In genomic region chr14:21233457-21234076, GRCh38 we compare ENCODE assay signal across 10 cellular contexts. TPM values are rescaled to one million over a fixed set of nuclear protein-coding genes. Genes with fewer than 3 reads are reported as not detected.
DNase-seq lines count a peak whose midpoint lies in the region; ATAC-seq and TF ChIP-seq lines count a peak whose summit lies in the region.
"Had no signal": no experiment of that assay in that cellular context is flagged by ENCODE, and none has a peak within 500 bp of the region (broad histone marks: within the 10 kb centered on the region; RNA-seq: fewer than 3 reads in every experiment).

No MANE protein-coding gene starts in this region.

- H3K27ac Mint-ChIP-seq in MCF 10A (ENCODE audit: low read depth, unreplicated experiment): no peak overlapping the region
- H3K27ac Mint-ChIP-seq in T-cell: peak overlapping the region; percentile 56 to 76
- peak overlapping the region; percentile 50 for H3K27ac Mint-ChIP-seq in type B pancreatic cell

- no peaks in the 10 kb centered on the region for H3K27me3 ChIP-seq in breast epithelium

- H3K9me3 Mint-ChIP-seq in MCF 10A (ENCODE audit: unreplicated experiment) (no peaks in the 10 kb centered on the region), T-cell (no peaks in the 10 kb centered on the region), type B pancreatic cell (no peaks in the 10 kb centered on the region)

- H3K4me1 Mint-ChIP-seq in MCF 10A (ENCODE audit: insufficient read depth, unreplicated experiment) (peaks cover 36% of the 10 kb centered on the region), T-cell (peaks cover 84 to 93% (median 92%) of the 10 kb centered on the region in 3 donors), type B pancreatic cell (ENCODE audit: unreplicated experiment) (peaks cover 5% of the 10 kb centered on the region)

- CTCF ChIA-PET in MCF 10A (lab: Yijun Ruan, JAX) (interaction anchor here (0.6 to 1.4 kb wide), 5 partner anchors 11 to 218 kb away, joined by 3 to 4 read pairs (median 3); no protein-coding TSS in a partner anchor), T-cell (lab: Charles Lee) (interaction anchor here in 1 of 2 donors (2.0 kb wide), 1 partner anchor 8 kb away, joined by 6 read pairs; no protein-coding TSS in a partner anchor)

- H3K27me3 Mint-ChIP-seq in MCF 10A (ENCODE audit: insufficient read depth, unreplicated experiment) (no peaks in the 10 kb centered on the region), T-cell (no peaks in the 10 kb centered on the region), type B pancreatic cell (no peaks in the 10 kb centered on the region)

- H3K36me3 ChIP-seq in breast epithelium: no peaks in the 10 kb centered on the region

- no peak for TF ChIP-seq CTCF in MCF 10A (IDR thresholded peaks at IDR 0.05; ENCODE audit: unreplicated experiment)
- TF ChIP-seq CTCF in breast epithelium (IDR thresholded peaks at IDR 0.05): no peak
- TF ChIP-seq CTCF in fibroblast of villous mesenchyme (IDR thresholded peaks at IDR 0.05; ENCODE audit: insufficient read depth, low read depth, low read length): peak; percentile 34
- no peak for TF ChIP-seq CTCF in type B pancreatic cell (conservative IDR thresholded peaks at IDR 0.05)

- ATAC-seq in T-cell (replicated peaks in 1 of 4): no peak
- ATAC-seq in GM19455 (IDR thresholded peaks at IDR 0.05; ENCODE audit: unreplicated experiment): no peak
- ATAC-seq in HG02840 (IDR thresholded peaks at IDR 0.05; ENCODE audit: low FRiP score, unreplicated experiment): no peak

- H3K27ac ChIP-seq in breast epithelium: no peak overlapping the region

- H3K4me3 Mint-ChIP-seq in MCF 10A (ENCODE audit: unreplicated experiment): no peak overlapping the region
- peak overlapping the region in 2 of 3 donors; percentile 19 to 31 for H3K4me3 Mint-ChIP-seq in T-cell
- H3K4me3 Mint-ChIP-seq in type B pancreatic cell: no peak overlapping the region

- POLR2A ChIA-PET in MCF 10A (lab: Yijun Ruan, JAX) (interaction anchor here (0.6 to 1.6 kb wide), 2 partner anchors 11 to 30 kb away, joined by 5 to 6 read pairs; no protein-coding TSS in a partner anchor), T-cell (lab: Charles Lee) (interaction anchor here in 1 of 2 donors (0.7 to 1.2 kb wide), 3 partner anchors 21 to 24 kb away, joined by 3 to 5 read pairs (median 4); no protein-coding TSS in a partner anchor)

- H3K36me3 Mint-ChIP-seq in MCF 10A (ENCODE audit: insufficient read depth, unreplicated experiment): peaks cover 100% of the 10 kb centered on the region
- peaks cover 48% of the 10 kb centered on the region for H3K36me3 Mint-ChIP-seq in T-cell
- H3K36me3 Mint-ChIP-seq in type B pancreatic cell: peaks cover 33% of the 10 kb centered on the region

- intact Hi-C loops in MCF 10A (cut with micrococcal nuclease): loop anchor here (10.0 kb wide), 1 partner anchor 221 kb away; the partner anchor contains the start of gene CHD8
- intact Hi-C loops in breast epithelium (cut with DNase I; ENCODE audit: low total_unique reads): no loop called here

- no peaks in the 10 kb centered on the region for H3K9me3 ChIP-seq in breast epithelium

- H3K4me1 ChIP-seq in breast epithelium: peaks cover 0 to 4% of the 10 kb centered on the region in 2 donors

- DNase-seq in MCF 10A (ENCODE audit: unreplicated experiment) (peak; percentile 43), breast epithelium (ENCODE audit: low spot score in 2 of 2) (no peak), T-cell (no peak), fibroblast of villous mesenchyme (ENCODE audit: low read depth) (no peak), type B pancreatic cell (ENCODE audit: extremely low spot score, unreplicated experiment) (no peak)
- DNase-seq in activated CD4-positive, alpha-beta T cell treated with anti-CD3 and anti-CD28 coated beads for 48 hours: no peak
- DNase-seq: activated gamma-delta T cell treated with Interleukin-2 at 50 U/mL for 16 hours, OCI-M1 had no signal

- TF ChIP-seq POLR2A in breast epithelium (IDR thresholded peaks at IDR 0.05): no peak

- BruUV-seq in MCF 10A (replicated peaks; lab: Mats Ljungman, UMichigan): no TSS peak

- H3K4me3 ChIP-seq in breast epithelium (no peak overlapping the region), fibroblast of villous mesenchyme (ENCODE audit: low read depth, low read length) (no peak overlapping the region)

RNA-seq across cellular contexts. Expression of gene HNRNPC, which starts 35.7 kb away (rescaled TPM):
- total RNA-seq in MCF 10A (2022) (882 and 1,027 TPM in 2 replicates), breast epithelium (100 to 1,000 TPM; 386 to 760 (median 480) TPM), T-cell (100 to 1,000 TPM; 417 to 530 (median 441) TPM), fibroblast of villous mesenchyme (551 and 671 TPM in 2 replicates), type B pancreatic cell (ENCODE audit: low replicate concordance) (474 and 692 TPM in 2 replicates)

RNA-seq across cellular contexts. Expression of gene RPGRIP1, which starts 46.3 kb away (rescaled TPM):
- total RNA-seq in MCF 10A (2022) (not detected in 2 replicates), breast epithelium (10 to 100 TPM in 1 of 3 donors, under 1 TPM in 2; 0.33 to 10.4 (median 0.48) TPM), T-cell (under 1 TPM in 2 of 5 donors, not detected in 3; 0.16 to 0.76 TPM), fibroblast of villous mesenchyme (under 0.01 TPM in 1 of 2 replicates, not detected in the other), type B pancreatic cell (ENCODE audit: low replicate concordance) (0.19 and 0.63 TPM in 2 replicates)

Comparison
In these comparisons a context has a peak if more than half of its experiments do, and no peak if none do; other contexts are left out.
1. H3K4me3 Mint-ChIP-seq: peak in T-cell (2 of 3); none in MCF 10A (single experiment) and type B pancreatic cell (single experiment).